ENCODE assay signal across 1 cellular context in genomic region chr13:45464687-45465453, GRCh38.
A peak's percentile ranks its signal among the peaks of the same experiment; 100 is the strongest.
TF ChIP-seq lines count a peak whose summit lies in the region.

A gene with protein sequence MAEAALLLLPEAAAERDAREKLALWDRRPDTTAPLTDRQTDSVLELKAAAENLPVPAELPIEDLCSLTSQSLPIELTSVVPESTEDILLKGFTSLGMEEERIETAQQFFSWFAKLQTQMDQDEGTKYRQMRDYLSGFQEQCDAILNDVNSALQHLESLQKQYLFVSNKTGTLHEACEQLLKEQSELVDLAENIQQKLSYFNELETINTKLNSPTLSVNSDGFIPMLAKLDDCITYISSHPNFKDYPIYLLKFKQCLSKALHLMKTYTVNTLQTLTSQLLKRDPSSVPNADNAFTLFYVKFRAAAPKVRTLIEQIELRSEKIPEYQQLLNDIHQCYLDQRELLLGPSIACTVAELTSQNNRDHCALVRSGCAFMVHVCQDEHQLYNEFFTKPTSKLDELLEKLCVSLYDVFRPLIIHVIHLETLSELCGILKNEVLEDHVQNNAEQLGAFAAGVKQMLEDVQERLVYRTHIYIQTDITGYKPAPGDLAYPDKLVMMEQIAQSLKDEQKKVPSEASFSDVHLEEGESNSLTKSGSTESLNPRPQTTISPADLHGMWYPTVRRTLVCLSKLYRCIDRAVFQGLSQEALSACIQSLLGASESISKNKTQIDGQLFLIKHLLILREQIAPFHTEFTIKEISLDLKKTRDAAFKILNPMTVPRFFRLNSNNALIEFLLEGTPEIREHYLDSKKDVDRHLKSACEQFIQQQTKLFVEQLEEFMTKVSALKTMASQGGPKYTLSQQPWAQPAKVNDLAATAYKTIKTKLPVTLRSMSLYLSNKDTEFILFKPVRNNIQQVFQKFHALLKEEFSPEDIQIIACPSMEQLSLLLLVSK (plus strand): TSS chr13:45464939. CDS start chr13:45465037, 98 bp downstream.

TF ChIP-seq in HepG2, 621 proteins besides CTCF, POLR2A, EP300 and RAD21 (continued from another document and continues in another):
- TF ChIP-seq, protein P1, sequence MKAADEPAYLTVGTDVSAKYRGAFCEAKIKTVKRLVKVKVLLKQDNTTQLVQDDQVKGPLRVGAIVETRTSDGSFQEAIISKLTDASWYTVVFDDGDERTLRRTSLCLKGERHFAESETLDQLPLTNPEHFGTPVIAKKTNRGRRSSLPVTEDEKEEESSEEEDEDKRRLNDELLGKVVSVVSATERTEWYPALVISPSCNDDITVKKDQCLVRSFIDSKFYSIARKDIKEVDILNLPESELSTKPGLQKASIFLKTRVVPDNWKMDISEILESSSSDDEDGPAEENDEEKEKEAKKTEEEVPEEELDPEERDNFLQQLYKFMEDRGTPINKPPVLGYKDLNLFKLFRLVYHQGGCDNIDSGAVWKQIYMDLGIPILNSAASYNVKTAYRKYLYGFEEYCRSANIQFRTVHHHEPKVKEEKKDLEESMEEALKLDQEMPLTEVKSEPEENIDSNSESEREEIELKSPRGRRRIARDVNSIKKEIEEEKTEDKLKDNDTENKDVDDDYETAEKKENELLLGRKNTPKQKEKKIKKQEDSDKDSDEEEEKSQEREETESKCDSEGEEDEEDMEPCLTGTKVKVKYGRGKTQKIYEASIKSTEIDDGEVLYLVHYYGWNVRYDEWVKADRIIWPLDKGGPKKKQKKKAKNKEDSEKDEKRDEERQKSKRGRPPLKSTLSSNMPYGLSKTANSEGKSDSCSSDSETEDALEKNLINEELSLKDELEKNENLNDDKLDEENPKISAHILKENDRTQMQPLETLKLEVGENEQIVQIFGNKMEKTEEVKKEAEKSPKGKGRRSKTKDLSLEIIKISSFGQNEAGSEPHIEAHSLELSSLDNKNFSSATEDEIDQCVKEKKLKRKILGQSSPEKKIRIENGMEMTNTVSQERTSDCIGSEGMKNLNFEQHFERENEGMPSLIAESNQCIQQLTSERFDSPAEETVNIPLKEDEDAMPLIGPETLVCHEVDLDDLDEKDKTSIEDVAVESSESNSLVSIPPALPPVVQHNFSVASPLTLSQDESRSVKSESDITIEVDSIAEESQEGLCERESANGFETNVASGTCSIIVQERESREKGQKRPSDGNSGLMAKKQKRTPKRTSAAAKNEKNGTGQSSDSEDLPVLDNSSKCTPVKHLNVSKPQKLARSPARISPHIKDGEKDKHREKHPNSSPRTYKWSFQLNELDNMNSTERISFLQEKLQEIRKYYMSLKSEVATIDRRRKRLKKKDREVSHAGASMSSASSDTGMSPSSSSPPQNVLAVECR (CRISPR knock-in tag; IDR thresholded peaks at IDR 0.05; ENCODE audit: borderline replicate concordance), result peak; percentile 94
- TF ChIP-seq ATF3 (CRISPR knock-in tag; IDR thresholded peaks at IDR 0.05) (no peak), PRMT3 (CRISPR knock-in tag; IDR thresholded peaks at IDR 0.05; ENCODE audit: borderline replicate concordance, low read depth) (no peak), JUN (CRISPR knock-in tag; IDR thresholded peaks at IDR 0.05) (no peak), SMC3 (IDR thresholded peaks at IDR 0.05; ENCODE audit: low read length) (no peak; the same call in 1 of the 2 replicates), MED8 (CRISPR knock-in tag; IDR thresholded peaks at IDR 0.05; ENCODE audit: insufficient replicate concordance) (peak; percentile 36), BHLHE40 (IDR thresholded peaks at IDR 0.05; ENCODE audit: low read length) (peak; percentile 22; the same call in 1 of the 2 replicates), CHD4 (IDR thresholded peaks at IDR 0.05; ENCODE audit: borderline replicate concordance, low read length) (no peak; the same call in 1 of the 2 replicates), RFXANK (CRISPR knock-in tag; IDR thresholded peaks at IDR 0.05) (no peak), ZNF292 (CRISPR knock-in tag; IDR thresholded peaks at IDR 0.05; ENCODE audit: borderline replicate concordance, low read depth) (no peak; the same call in 1 of the 2 replicates), ZNF576 (CRISPR knock-in tag; IDR thresholded peaks at IDR 0.05) (0 out of 2 replicates have a peak, but pooled peaks have one; percentile 29), ZBTB21 (CRISPR knock-in tag; IDR thresholded peaks at IDR 0.05) (peak; percentile 61), ZFP91 (CRISPR knock-in tag; IDR thresholded peaks at IDR 0.05; ENCODE audit: borderline replicate concordance) (peak; percentile 90), ZNF550 (CRISPR knock-in tag; IDR thresholded peaks at IDR 0.05; ENCODE audit: borderline replicate concordance) (no peak), ZBTB1 (CRISPR knock-in tag; IDR thresholded peaks at IDR 0.05; ENCODE audit: borderline replicate concordance) (no peak), SP4 (CRISPR knock-in tag; IDR thresholded peaks at IDR 0.05) (no peak; the same call in 1 of the 2 replicates), CBX2 (IDR thresholded peaks at IDR 0.05; ENCODE audit: low read depth, low read length) (no peak), CBX2 (CRISPR knock-in tag; IDR thresholded peaks at IDR 0.05; ENCODE audit: low read depth) (no peak), ELK4 (CRISPR knock-in tag; IDR thresholded peaks at IDR 0.05; ENCODE audit: borderline replicate concordance) (no peak), TCF7 (IDR thresholded peaks at IDR 0.05; ENCODE audit: low read depth) (peak; percentile 34), ZZZ3 (CRISPR knock-in tag; IDR thresholded peaks at IDR 0.05; ENCODE audit: borderline replicate concordance) (no peak; the same call in 1 of the 2 replicates), ZNF142 (CRISPR knock-in tag; IDR thresholded peaks at IDR 0.05) (no peak), TEAD2 (CRISPR knock-in tag; IDR thresholded peaks at IDR 0.05) (no peak), POGZ (CRISPR knock-in tag; IDR thresholded peaks at IDR 0.05) (peak; percentile 65), TSC22D2 (CRISPR knock-in tag; IDR thresholded peaks at IDR 0.05; ENCODE audit: borderline replicate concordance) (no peak), SP1 (IDR thresholded peaks at IDR 0.05) (no peak), SP1 (CRISPR knock-in tag; IDR thresholded peaks at IDR 0.05) (peak; percentile 77), ZBTB7A (CRISPR knock-in tag; IDR thresholded peaks at IDR 0.05) (no peak), ELF1 (CRISPR knock-in tag; IDR thresholded peaks at IDR 0.05) (peak; percentile 97), NPAS2 (CRISPR knock-in tag; IDR thresholded peaks at IDR 0.05; ENCODE audit: borderline replicate concordance) (no peak), ZBTB7B (CRISPR knock-in tag; IDR thresholded peaks at IDR 0.05) (0 out of 2 replicates have a peak, but pooled peaks have one; percentile 4), ZSCAN21 (CRISPR knock-in tag; IDR thresholded peaks at IDR 0.05; ENCODE audit: borderline replicate concordance) (peak; percentile 14), ZNF782 (CRISPR knock-in tag; IDR thresholded peaks at IDR 0.05; ENCODE audit: borderline replicate concordance) (no peak), ARID3A (IDR thresholded peaks at IDR 0.05; ENCODE audit: low read depth, low read length) (peak; percentile 97), SAP130 (CRISPR knock-in tag; IDR thresholded peaks at IDR 0.05; ENCODE audit: low read depth) (peak; percentile 83)
- TF ChIP-seq, protein P2, sequence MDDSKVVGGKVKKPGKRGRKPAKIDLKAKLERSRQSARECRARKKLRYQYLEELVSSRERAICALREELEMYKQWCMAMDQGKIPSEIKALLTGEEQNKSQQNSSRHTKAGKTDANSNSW (CRISPR knock-in tag; IDR thresholded peaks at IDR 0.05; ENCODE audit: borderline replicate concordance), result no peak
- TF ChIP-seq, protein P3, sequence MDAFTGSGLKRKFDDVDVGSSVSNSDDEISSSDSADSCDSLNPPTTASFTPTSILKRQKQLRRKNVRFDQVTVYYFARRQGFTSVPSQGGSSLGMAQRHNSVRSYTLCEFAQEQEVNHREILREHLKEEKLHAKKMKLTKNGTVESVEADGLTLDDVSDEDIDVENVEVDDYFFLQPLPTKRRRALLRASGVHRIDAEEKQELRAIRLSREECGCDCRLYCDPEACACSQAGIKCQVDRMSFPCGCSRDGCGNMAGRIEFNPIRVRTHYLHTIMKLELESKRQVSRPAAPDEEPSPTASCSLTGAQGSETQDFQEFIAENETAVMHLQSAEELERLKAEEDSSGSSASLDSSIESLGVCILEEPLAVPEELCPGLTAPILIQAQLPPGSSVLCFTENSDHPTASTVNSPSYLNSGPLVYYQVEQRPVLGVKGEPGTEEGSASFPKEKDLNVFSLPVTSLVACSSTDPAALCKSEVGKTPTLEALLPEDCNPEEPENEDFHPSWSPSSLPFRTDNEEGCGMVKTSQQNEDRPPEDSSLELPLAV (CRISPR knock-in tag; conservative IDR thresholded peaks at IDR 0.05; ENCODE audit: low read depth), result no peak
- TF ChIP-seq, protein P4, sequence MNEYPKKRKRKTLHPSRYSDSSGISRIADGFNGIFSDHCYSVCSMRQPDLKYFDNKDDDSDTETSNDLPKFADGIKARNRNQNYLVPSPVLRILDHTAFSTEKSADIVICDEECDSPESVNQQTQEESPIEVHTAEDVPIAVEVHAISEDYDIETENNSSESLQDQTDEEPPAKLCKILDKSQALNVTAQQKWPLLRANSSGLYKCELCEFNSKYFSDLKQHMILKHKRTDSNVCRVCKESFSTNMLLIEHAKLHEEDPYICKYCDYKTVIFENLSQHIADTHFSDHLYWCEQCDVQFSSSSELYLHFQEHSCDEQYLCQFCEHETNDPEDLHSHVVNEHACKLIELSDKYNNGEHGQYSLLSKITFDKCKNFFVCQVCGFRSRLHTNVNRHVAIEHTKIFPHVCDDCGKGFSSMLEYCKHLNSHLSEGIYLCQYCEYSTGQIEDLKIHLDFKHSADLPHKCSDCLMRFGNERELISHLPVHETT (CRISPR knock-in tag; conservative IDR thresholded peaks at IDR 0.05), result peak; percentile 100
